ENCODE assay signal across 8 cellular contexts in the genomic region with DNA sequence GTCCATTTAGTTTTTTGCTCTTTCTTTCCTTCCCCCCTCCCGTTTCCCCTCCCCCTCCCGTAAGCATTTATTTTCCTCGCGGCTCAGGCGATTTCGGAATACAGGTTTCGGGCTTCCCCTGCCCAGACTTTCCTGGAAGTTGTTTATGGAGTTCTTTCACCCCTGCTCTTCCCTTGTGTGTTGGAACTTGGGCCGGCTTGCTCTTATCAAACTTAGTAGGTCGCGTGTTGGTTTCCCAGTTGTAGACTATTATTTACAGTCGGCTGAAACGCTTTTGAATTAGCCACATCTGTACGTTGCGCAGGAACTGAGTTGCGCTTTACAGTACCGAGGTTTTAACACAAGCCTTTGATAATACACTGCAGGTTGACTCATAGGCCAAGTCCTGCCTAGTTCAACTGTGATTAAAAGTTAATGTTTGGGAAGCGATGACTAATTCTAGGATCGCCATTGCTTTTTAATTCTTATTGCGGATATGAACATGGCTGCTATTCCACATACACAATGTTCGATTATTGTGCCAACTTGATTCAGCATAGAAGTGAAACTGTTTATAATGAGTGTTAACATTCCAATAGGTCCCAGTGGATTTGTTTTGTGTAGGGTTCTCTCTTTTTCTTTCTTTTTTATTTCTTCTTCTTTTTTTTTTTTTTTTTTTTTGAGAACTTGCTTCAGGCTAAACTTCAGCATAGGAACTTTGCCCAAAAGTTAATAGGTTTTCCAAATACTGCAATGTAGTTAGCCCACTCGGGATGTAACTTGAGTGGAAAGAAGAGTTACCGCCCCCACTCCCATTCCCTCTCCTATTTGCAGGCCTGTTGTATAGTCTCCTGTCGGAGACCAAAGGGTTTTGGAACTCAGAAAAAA. TPM values are rescaled to one million over a fixed set of nuclear protein-coding genes. Genes with fewer than 3 reads are reported as not detected.
A peak's percentile ranks its signal among the peaks of the same experiment; 100 is the strongest.
DNase-seq lines count a peak whose midpoint lies in the region; ATAC-seq and TF ChIP-seq lines count a peak whose summit lies in the region.

No MANE protein-coding gene starts in this region.

- peak; percentile 63 for ATAC-seq in naive thymus-derived CD4-positive, alpha-beta T cell
- ATAC-seq in HG03097 (IDR thresholded peaks at IDR 0.05; ENCODE audit: low FRiP score, unreplicated experiment) (no peak), HG02840 (IDR thresholded peaks at IDR 0.05; ENCODE audit: low FRiP score, unreplicated experiment) (no peak), HG02973 (IDR thresholded peaks at IDR 0.05; ENCODE audit: unreplicated experiment) (no peak)

- no peaks in the 10 kb centered on the region for H3K9me3 ChIP-seq in esophagus squamous epithelium
- no peaks in the 10 kb centered on the region for H3K9me3 ChIP-seq in naive thymus-derived CD4-positive, alpha-beta T cell (ENCODE audit: control insufficient read depth in 2 of 3, low read length in 3 of 3)

- WGBS in esophagus squamous epithelium, 2 donors = 0 to 5% methylated on average over 17 to 23 of the region's 23 CpGs

- peak overlapping the region; percentile 96 to 99 (median 98) for H3K27ac ChIP-seq in esophagus squamous epithelium
- no peak overlapping the region for H3K27ac ChIP-seq in naive thymus-derived CD4-positive, alpha-beta T cell (ENCODE audit: low read depth, low read length)

- no peak overlapping the region for H3K27ac Mint-ChIP-seq in activated CD4-positive, alpha-beta T cell treated with anti-CD3 and anti-CD28 coated beads, Interleukin-2, amount 10 ng/mL, durations not matched to agents 7 days and 5 days
- peak overlapping the region in 1 of 9 donors; percentile 56 for H3K27ac Mint-ChIP-seq in naive thymus-derived CD4-positive, alpha-beta T cell

- DNase-seq in activated effector memory CD4-positive, alpha-beta T cell treated with Interleukin-2 at 50 U/mL for 16 hours = peak; percentile 4
- no peak for DNase-seq in activated effector memory CD4-positive, alpha-beta T cell treated with anti-CD3 and anti-CD28 coated beads, Interleukin-2, amount 50 U/mL, for 16 hours
- peak; percentile 17 for DNase-seq in activated CD4-positive, alpha-beta T cell treated with anti-CD3 and anti-CD28 coated beads, Interleukin-2, amount 10 ng/mL, durations not matched to agents 7 days and 5 days
- DNase-seq in esophagus squamous epithelium (lab: John Stamatoyannopoulos, UW) = no peak
- peak in 5 of 9 donors; percentile 7 to 24 (median 13) for DNase-seq in naive thymus-derived CD4-positive, alpha-beta T cell

- H3K36me3 Mint-ChIP-seq in activated CD4-positive, alpha-beta T cell treated with anti-CD3 and anti-CD28 coated beads, Interleukin-2, amount 10 ng/mL, durations not matched to agents 7 days and 5 days (ENCODE audit: low read depth) = peaks cover 4% of the 10 kb centered on the region
- H3K36me3 Mint-ChIP-seq in naive thymus-derived CD4-positive, alpha-beta T cell = no peaks in the 10 kb centered on the region

- peak overlapping the region; percentile 62 for H3K4me3 Mint-ChIP-seq in activated CD4-positive, alpha-beta T cell treated with anti-CD3 and anti-CD28 coated beads, Interleukin-2, amount 10 ng/mL, durations not matched to agents 7 days and 5 days
- peak overlapping the region; percentile 76 to 98 (median 85) for H3K4me3 Mint-ChIP-seq in naive thymus-derived CD4-positive, alpha-beta T cell

- CTCF ChIA-PET in activated CD4-positive, alpha-beta T cell treated with anti-CD3 and anti-CD28 coated beads, Interleukin-2, amount 10 ng/mL, durations not matched to agents 7 days and 5 days (lab: Charles Lee) = no interaction called here
- CTCF ChIA-PET in naive thymus-derived CD4-positive, alpha-beta T cell (lab: Charles Lee) = no interaction called here

- intact Hi-C loops in esophagus squamous epithelium (cut with DNase I) = loop anchor here (10.0 kb wide), 1 partner anchor 153 kb away; no protein-coding TSS in a partner anchor
- intact Hi-C loops in naive thymus-derived CD4-positive, alpha-beta T cell (cut with micrococcal nuclease) = loop anchor here (1.0 to 10.0 kb wide), 4 partner anchors 57 to 360 kb away; partner anchors contain the start of gene CEP126 (in 2 of the 2)

- peaks cover 0 to 12% (median 0%) of the 10 kb centered on the region in 4 donors for H3K27me3 ChIP-seq in esophagus squamous epithelium
- H3K27me3 ChIP-seq in naive thymus-derived CD4-positive, alpha-beta T cell (ENCODE audit: control insufficient read depth in 2 of 2, insufficient read depth in 2 of 2, low read length in 2 of 2) = peaks cover 3% of the 10 kb centered on the region in 2 donors

- no peak for TF ChIP-seq CTCF in esophagus squamous epithelium (IDR thresholded peaks at IDR 0.05)

- H3K9me3 Mint-ChIP-seq in activated CD4-positive, alpha-beta T cell treated with anti-CD3 and anti-CD28 coated beads, Interleukin-2, amount 10 ng/mL, durations not matched to agents 7 days and 5 days = no peaks in the 10 kb centered on the region
- no peaks in the 10 kb centered on the region for H3K9me3 Mint-ChIP-seq in naive thymus-derived CD4-positive, alpha-beta T cell

- peaks cover 3 to 55% (median 34%) of the 10 kb centered on the region in 3 donors for H3K4me1 ChIP-seq in esophagus squamous epithelium
- H3K4me1 ChIP-seq in naive thymus-derived CD4-positive, alpha-beta T cell (ENCODE audit: control insufficient read depth in 2 of 2, insufficient read depth in 2 of 2, low read length in 2 of 2) = peaks cover 0 to 6% of the 10 kb centered on the region in 2 donors

- POLR2A ChIA-PET in activated CD4-positive, alpha-beta T cell treated with anti-CD3 and anti-CD28 coated beads, Interleukin-2, amount 10 ng/mL, durations not matched to agents 7 days and 5 days (lab: Charles Lee) = no interaction called here
- POLR2A ChIA-PET in naive thymus-derived CD4-positive, alpha-beta T cell (lab: Charles Lee) = no interaction called here

- peaks cover 14% of the 10 kb centered on the region for H3K4me1 Mint-ChIP-seq in activated CD4-positive, alpha-beta T cell treated with anti-CD3 and anti-CD28 coated beads, Interleukin-2, amount 10 ng/mL, durations not matched to agents 7 days and 5 days
- peaks cover 5 to 18% (median 11%) of the 10 kb centered on the region in 7 donors for H3K4me1 Mint-ChIP-seq in naive thymus-derived CD4-positive, alpha-beta T cell

- peaks cover 0 to 15% (median 0%) of the 10 kb centered on the region in 3 donors for H3K36me3 ChIP-seq in esophagus squamous epithelium
- no peaks in the 10 kb centered on the region for H3K36me3 ChIP-seq in naive thymus-derived CD4-positive, alpha-beta T cell (ENCODE audit: control insufficient read depth in 2 of 3, insufficient read depth in 3 of 3, low read length in 3 of 3)

- H3K27me3 Mint-ChIP-seq in activated CD4-positive, alpha-beta T cell treated with anti-CD3 and anti-CD28 coated beads, Interleukin-2, amount 10 ng/mL, durations not matched to agents 7 days and 5 days = peaks cover 67% of the 10 kb centered on the region
- H3K27me3 Mint-ChIP-seq in naive thymus-derived CD4-positive, alpha-beta T cell = peaks cover 38 to 78% (median 65%) of the 10 kb centered on the region in 5 donors

- peak in 2 of 4 donors; percentile 44 to 47 for TF ChIP-seq POLR2A in esophagus squamous epithelium (IDR thresholded peaks at IDR 0.05)

- H3K4me3 ChIP-seq in esophagus squamous epithelium = peak overlapping the region; percentile 86 to 95 (median 95)
- peak overlapping the region; percentile 46 for H3K4me3 ChIP-seq in naive thymus-derived CD4-positive, alpha-beta T cell (ENCODE audit: low read length)

RNA-seq across cellular contexts. Expression of gene YAP1, which starts 1.8 kb away (rescaled TPM):
- total RNA-seq in activated CD4-positive, alpha-beta T cell treated with anti-CD3 and anti-CD28 coated beads, Interleukin-2, amount 10 ng/mL, durations not matched to agents 7 days and 5 days = not detected
- total RNA-seq in esophagus squamous epithelium = 100 to 1,000 TPM in 3 of 4 donors, 10 to 100 TPM in 1; 97.0 to 177 (median 142) TPM
- under 1 TPM in 1 of 5 experiments, not detected in 4; 0.15 TPM for total RNA-seq in naive thymus-derived CD4-positive, alpha-beta T cell
- not detected for polyA plus RNA-seq in naive thymus-derived CD4-positive, alpha-beta T cell

Comparison
In these comparisons a context has a peak if more than half of its experiments do, and no peak if none do; other contexts are left out.
1. DNase-seq: peak in activated effector memory CD4-positive, alpha-beta T cell treated with Interleukin-2 at 50 U/mL for 16 hours (single experiment), activated CD4-positive, alpha-beta T cell treated with anti-CD3 and anti-CD28 coated beads, Interleukin-2, amount 10 ng/mL, durations not matched to agents 7 days and 5 days (single experiment) and naive thymus-derived CD4-positive, alpha-beta T cell (5 of 9); none in activated effector memory CD4-positive, alpha-beta T cell treated with anti-CD3 and anti-CD28 coated beads, Interleukin-2, amount 50 U/mL, for 16 hours (single experiment) and esophagus squamous epithelium (single experiment).
2. RNA of gene YAP1, which starts 1.8 kb away (total RNA-seq): 97.0 to 177 TPM in esophagus squamous epithelium; not detected in activated CD4-positive, alpha-beta T cell treated with anti-CD3 and anti-CD28 coated beads, Interleukin-2, amount 10 ng/mL, durations not matched to agents 7 days and 5 days and 0.15 TPM in naive thymus-derived CD4-positive, alpha-beta T cell; every median in the first group is over 10 times any median in the second.